Comparison of ENCODE assay signal across 14 cellular contexts in the genomic region with DNA sequence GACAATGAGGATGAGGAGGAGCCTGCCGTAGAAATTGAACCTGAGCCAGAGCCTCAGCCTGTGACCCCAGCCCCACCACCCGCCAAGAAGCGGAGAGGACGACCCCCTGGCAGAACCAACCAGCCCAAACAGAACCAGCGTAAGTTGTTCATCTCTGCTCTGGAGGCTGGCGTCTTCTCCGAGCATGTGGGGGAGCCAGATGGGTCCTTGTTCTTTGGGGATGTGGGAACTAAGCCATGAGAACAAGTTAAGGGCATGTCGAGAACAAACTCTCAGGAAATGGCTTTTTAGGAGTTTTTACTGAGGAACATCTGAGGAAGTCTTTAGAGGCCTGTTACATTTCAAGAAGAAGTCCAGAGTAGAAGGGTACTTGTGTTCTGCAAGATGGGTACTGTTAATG. TPM values are rescaled to one million over a fixed set of nuclear protein-coding genes. Genes with fewer than 3 reads are reported as not detected.
A peak's percentile ranks its signal among the peaks of the same experiment; 100 is the strongest.
DNase-seq lines count a peak whose midpoint lies in the region; ATAC-seq and TF ChIP-seq lines count a peak whose summit lies in the region.
"Had no signal": no experiment of that assay in that cellular context is flagged by ENCODE, and none has a peak within 500 bp of the region (broad histone marks: within the 10 kb centered on the region; RNA-seq: fewer than 3 reads in every experiment).

No MANE protein-coding gene starts in this region.

- no peaks in the 10 kb centered on the region for H3K9me3 ChIP-seq in upper lobe of right lung
- H3K9me3 ChIP-seq: A549, Caco-2 had no signal

- no peaks in the 10 kb centered on the region for H3K27me3 ChIP-seq in upper lobe of right lung

- no peak overlapping the region for H3K27ac ChIP-seq in upper lobe of right lung
- H3K27ac ChIP-seq: 22Rv1, A549, C4-2B had no signal

- peaks cover 63% of the 10 kb centered on the region for H3K36me3 ChIP-seq in upper lobe of right lung

- H3K4me3 Mint-ChIP-seq in activated T-cell treated with anti-CD3 and anti-CD28 coated beads, Interleukin-2, amount 50 U/mL, for 24 hours, result no peak overlapping the region
- H3K4me3 Mint-ChIP-seq in activated naive CD4-positive, alpha-beta T cell treated with anti-CD3 and anti-CD28 coated beads, Interleukin-2, amount 10 ng/mL, durations not matched to agents 7 days and 5 days, result no peak overlapping the region
- no peak overlapping the region for H3K4me3 Mint-ChIP-seq in stimulated activated effector memory CD8-positive, alpha-beta T cell treated with anti-CD3 and anti-CD28 coated beads, Interleukin-12 subunit alpha, Interleukin-12 subunit beta, amount 100 ng/mL, for 72 hours
- H3K4me3 Mint-ChIP-seq: CD4-positive, alpha-beta T cell; H9 had no signal

- TF ChIP-seq CTCF in upper lobe of right lung (IDR thresholded peaks at IDR 0.05), result no peak

- H3K27ac Mint-ChIP-seq in activated T-cell treated with anti-CD3 and anti-CD28 coated beads, Interleukin-2, amount 50 U/mL, for 24 hours, result peak overlapping the region; percentile 2
- peak overlapping the region; percentile 40 to 75 for H3K27ac Mint-ChIP-seq in activated naive CD4-positive, alpha-beta T cell treated with anti-CD3 and anti-CD28 coated beads, Interleukin-2, amount 50 U/mL, for 72 hours
- H3K27ac Mint-ChIP-seq in activated naive CD4-positive, alpha-beta T cell treated with anti-CD3 and anti-CD28 coated beads, Interleukin-2, amount 10 ng/mL, durations not matched to agents 7 days and 5 days, result no peak overlapping the region
- H3K27ac Mint-ChIP-seq in stimulated activated effector memory CD8-positive, alpha-beta T cell treated with anti-CD3 and anti-CD28 coated beads, Interleukin-12 subunit alpha, Interleukin-12 subunit beta, amount 100 ng/mL, for 72 hours, result peak overlapping the region; percentile 64
- H3K27ac Mint-ChIP-seq: CD4-positive, alpha-beta T cell had no signal

- no peaks in the 10 kb centered on the region for H3K9me3 Mint-ChIP-seq in activated T-cell treated with anti-CD3 and anti-CD28 coated beads, Interleukin-2, amount 50 U/mL, for 24 hours
- H3K9me3 Mint-ChIP-seq in activated naive CD4-positive, alpha-beta T cell treated with anti-CD3 and anti-CD28 coated beads, Interleukin-2, amount 50 U/mL, for 72 hours, result no peaks in the 10 kb centered on the region
- no peaks in the 10 kb centered on the region for H3K9me3 Mint-ChIP-seq in activated naive CD4-positive, alpha-beta T cell treated with anti-CD3 and anti-CD28 coated beads, Interleukin-2, amount 10 ng/mL, durations not matched to agents 7 days and 5 days
- H3K9me3 Mint-ChIP-seq in stimulated activated effector memory CD8-positive, alpha-beta T cell treated with anti-CD3 and anti-CD28 coated beads, Interleukin-12 subunit alpha, Interleukin-12 subunit beta, amount 100 ng/mL, for 72 hours, result no peaks in the 10 kb centered on the region
- H3K9me3 Mint-ChIP-seq: CD4-positive, alpha-beta T cell; H9 had no signal

- DNase-seq in activated T-cell treated with anti-CD3 and anti-CD28 coated beads, Interleukin-2, amount 50 U/mL, for 24 hours, result no peak
- no peak for DNase-seq in activated T-cell treated with anti-CD3 and anti-CD28 coated beads, Interleukin-2, amount 50 U/mL, for 1 hour
- no peak for DNase-seq in activated naive CD4-positive, alpha-beta T cell treated with anti-CD3 and anti-CD28 coated beads, Interleukin-2, amount 50 U/mL, for 72 hours (ENCODE audit: low spot score in 2 of 2)
- DNase-seq in activated naive CD4-positive, alpha-beta T cell treated with anti-CD3 and anti-CD28 coated beads, Interleukin-2, amount 10 ng/mL, durations not matched to agents 7 days and 5 days, result no peak
- no peak for DNase-seq in stimulated activated effector memory CD8-positive, alpha-beta T cell treated with anti-CD3 and anti-CD28 coated beads, Interleukin-12 subunit alpha, Interleukin-12 subunit beta, amount 100 ng/mL, for 72 hours (ENCODE audit: low spot score in 2 of 2)
- peak; percentile 26 for DNase-seq in upper lobe of right lung
- DNase-seq: AML-193; Caco-2; CD4-positive, alpha-beta T cell; H9 had no signal

- no peaks in the 10 kb centered on the region for H3K27me3 Mint-ChIP-seq in activated T-cell treated with anti-CD3 and anti-CD28 coated beads, Interleukin-2, amount 50 U/mL, for 24 hours
- no peaks in the 10 kb centered on the region for H3K27me3 Mint-ChIP-seq in activated naive CD4-positive, alpha-beta T cell treated with anti-CD3 and anti-CD28 coated beads, Interleukin-2, amount 10 ng/mL, durations not matched to agents 7 days and 5 days
- H3K27me3 Mint-ChIP-seq: CD4-positive, alpha-beta T cell had no signal

- no peak overlapping the region for H3K4me3 ChIP-seq in upper lobe of right lung
- H3K4me3 ChIP-seq: A549 had no signal

- peaks cover 75% of the 10 kb centered on the region for H3K36me3 Mint-ChIP-seq in activated T-cell treated with anti-CD3 and anti-CD28 coated beads, Interleukin-2, amount 50 U/mL, for 24 hours (ENCODE audit: low read depth)
- no peaks in the 10 kb centered on the region for H3K36me3 Mint-ChIP-seq in activated naive CD4-positive, alpha-beta T cell treated with anti-CD3 and anti-CD28 coated beads, Interleukin-2, amount 50 U/mL, for 72 hours
- H3K36me3 Mint-ChIP-seq in activated naive CD4-positive, alpha-beta T cell treated with anti-CD3 and anti-CD28 coated beads, Interleukin-2, amount 10 ng/mL, durations not matched to agents 7 days and 5 days, result peaks cover 36% of the 10 kb centered on the region
- H3K36me3 Mint-ChIP-seq in stimulated activated effector memory CD8-positive, alpha-beta T cell treated with anti-CD3 and anti-CD28 coated beads, Interleukin-12 subunit alpha, Interleukin-12 subunit beta, amount 100 ng/mL, for 72 hours, result peaks cover 84% of the 10 kb centered on the region

- no peaks in the 10 kb centered on the region for H3K4me1 Mint-ChIP-seq in activated T-cell treated with anti-CD3 and anti-CD28 coated beads, Interleukin-2, amount 50 U/mL, for 24 hours (ENCODE audit: low read depth)
- H3K4me1 Mint-ChIP-seq in activated naive CD4-positive, alpha-beta T cell treated with anti-CD3 and anti-CD28 coated beads, Interleukin-2, amount 10 ng/mL, durations not matched to agents 7 days and 5 days, result no peaks in the 10 kb centered on the region
- no peaks in the 10 kb centered on the region for H3K4me1 Mint-ChIP-seq in stimulated activated effector memory CD8-positive, alpha-beta T cell treated with anti-CD3 and anti-CD28 coated beads, Interleukin-12 subunit alpha, Interleukin-12 subunit beta, amount 100 ng/mL, for 72 hours
- H3K4me1 Mint-ChIP-seq: H9 had no signal

- CTCF ChIA-PET in activated naive CD4-positive, alpha-beta T cell treated with anti-CD3 and anti-CD28 coated beads, Interleukin-2, amount 10 ng/mL, durations not matched to agents 7 days and 5 days (lab: Charles Lee), result interaction anchor here (1.6 kb wide), 1 partner anchor 8 kb away, joined by 5 read pairs; a partner anchor contains a TSS

- no peak for ATAC-seq in activated naive CD4-positive, alpha-beta T cell treated with anti-CD3 and anti-CD28 coated beads, Interleukin-2, amount 50 U/mL, for 72 hours
- no peak for ATAC-seq in stimulated activated effector memory CD8-positive, alpha-beta T cell treated with anti-CD3 and anti-CD28 coated beads, Interleukin-12 subunit alpha, Interleukin-12 subunit beta, amount 100 ng/mL, for 72 hours
- ATAC-seq in upper lobe of right lung (no peak), HG02973 (IDR thresholded peaks at IDR 0.05; ENCODE audit: unreplicated experiment) (no peak)
- ATAC-seq: A549 had no signal

- intact Hi-C loops in upper lobe of right lung (cut with DNase I), result no loop called here

- H3K4me1 ChIP-seq in upper lobe of right lung, result no peaks in the 10 kb centered on the region
- H3K4me1 ChIP-seq: A549, Caco-2 had no signal

RNA-seq across cellular contexts. Expression of a gene that starts 8.2 kb away (rescaled TPM):
- total RNA-seq in activated naive CD4-positive, alpha-beta T cell treated with anti-CD3 and anti-CD28 coated beads, Interleukin-2, amount 50 U/mL, for 72 hours, result 100 to 1,000 TPM; 133 to 180 TPM
- total RNA-seq in upper lobe of right lung, result 6.3 TPM

RNA-seq across cellular contexts. Expression of a gene that starts 23.3 kb away (rescaled TPM):
- total RNA-seq in activated naive CD4-positive, alpha-beta T cell treated with anti-CD3 and anti-CD28 coated beads, Interleukin-2, amount 50 U/mL, for 72 hours, result 10 to 100 TPM; 54.0 to 58.0 TPM
- total RNA-seq in upper lobe of right lung, result 14.3 TPM

RNA-seq across cellular contexts. Expression of a gene that starts 24.0 kb away (rescaled TPM):
- 10 to 100 TPM; 10.8 to 17.6 TPM for total RNA-seq in activated naive CD4-positive, alpha-beta T cell treated with anti-CD3 and anti-CD28 coated beads, Interleukin-2, amount 50 U/mL, for 72 hours
- total RNA-seq in upper lobe of right lung, result 4.7 TPM

RNA-seq across cellular contexts. Expression of a gene that starts 29.8 kb away (rescaled TPM):
- total RNA-seq in activated naive CD4-positive, alpha-beta T cell treated with anti-CD3 and anti-CD28 coated beads, Interleukin-2, amount 50 U/mL, for 72 hours, result 10 to 100 TPM in 1 of 2 donors, 1 to 10 TPM in 1; 2.4 to 11.0 TPM
- 14.5 TPM for total RNA-seq in upper lobe of right lung

RNA-seq across cellular contexts. Expression of a gene that starts 29.9 kb away (rescaled TPM):
- total RNA-seq in activated naive CD4-positive, alpha-beta T cell treated with anti-CD3 and anti-CD28 coated beads, Interleukin-2, amount 50 U/mL, for 72 hours, result 1 to 10 TPM; 2.0 to 2.1 TPM
- 3.8 TPM for total RNA-seq in upper lobe of right lung

Comparison
In these comparisons a context has a peak if more than half of its experiments do, and no peak if none do; other contexts are left out.
1. RNA of a gene that starts 8.2 kb away (total RNA-seq): 133 to 180 TPM in activated naive CD4-positive, alpha-beta T cell treated with anti-CD3 and anti-CD28 coated beads, Interleukin-2, amount 50 U/mL, for 72 hours; 6.3 TPM in upper lobe of right lung (single experiment); every median in the first group is over 10 times any median in the second.